Comparison of ENCODE assay signal across 11 cellular contexts in genomic region chr3:188123170-188123920, GRCh38. TPM values are rescaled to one million over a fixed set of nuclear protein-coding genes. Genes with fewer than 3 reads are reported as not detected.
DNase-seq lines count a peak whose midpoint lies in the region; ATAC-seq, FAIRE-seq and TF ChIP-seq lines count a peak whose summit lies in the region.
"Had no signal": no experiment of that assay in that cellular context is flagged by ENCODE, and none has a peak within 500 bp of the region (broad histone marks: within the 10 kb centered on the region; RNA-seq: fewer than 3 reads in every experiment).

No MANE protein-coding gene starts in this region.

- H3K4me3 ChIP-seq in left lung (no peak overlapping the region), kidney (ENCODE audit: low read length in 2 of 2) (no peak overlapping the region)
- H3K4me3 ChIP-seq: dorsolateral prefrontal cortex had no signal

- DNase-seq in AML-193 (lab: John Stamatoyannopoulos, UW) (peak; percentile 82 to 83), SKM-1 (lab: John Stamatoyannopoulos, UW; ENCODE audit: unreplicated experiment) (peak; percentile 51), left lung (no peak), ecto neural progenitor cell (ENCODE audit: low spot score) (no peak), activated gamma-delta T cell (lab: John Stamatoyannopoulos, UW) (no peak), kidney (no peak)
- DNase-seq: CD4-positive, alpha-beta memory T cell; dorsolateral prefrontal cortex; NCI-H1436 treated with DMSO at 0.1 percent for 48 hours had no signal

- TF ChIP-seq CTCF in left lung (IDR thresholded peaks at IDR 0.05) (no peak), kidney (IDR thresholded peaks at IDR 0.05; ENCODE audit: borderline replicate concordance, extremely low read depth, insufficient read depth) (no peak)

- H3K9me3 ChIP-seq in left lung = no peaks in the 10 kb centered on the region
- H3K9me3 ChIP-seq in kidney (ENCODE audit: control insufficient read depth in 1 of 2, low read length in 2 of 2) = no peaks in the 10 kb centered on the region

- H3K27ac ChIP-seq in left lung (peak overlapping the region in 1 of 2 donors; percentile 83), kidney (ENCODE audit: low read depth in 2 of 2, low read length in 2 of 2) (no peak overlapping the region)
- H3K27ac ChIP-seq: dorsolateral prefrontal cortex had no signal

- peaks cover 0 to 25% of the 10 kb centered on the region in 2 donors for H3K4me1 ChIP-seq in left lung
- H3K4me1 ChIP-seq in kidney (ENCODE audit: control insufficient read depth in 1 of 2, insufficient read depth in 1 of 2, low read depth in 1 of 2, low read length in 2 of 2) = no peaks in the 10 kb centered on the region

- FAIRE-seq in kidney (lab: Jason Lieb, UNC) = no peak

- H3K27me3 ChIP-seq in left lung = no peaks in the 10 kb centered on the region

- intact Hi-C loops in left lung (cut with DNase I) (no loop called here), kidney (cut with DNase I) (no loop called here)

- no peak overlapping the region for H3K9ac ChIP-seq in kidney (ENCODE audit: low read length in 2 of 2)

- peak; percentile 52 for ATAC-seq in HG03342 (IDR thresholded peaks at IDR 0.05; ENCODE audit: unreplicated experiment)
- peak; percentile 26 for ATAC-seq in left lung
- ATAC-seq in GM19397 (IDR thresholded peaks at IDR 0.05; ENCODE audit: unreplicated experiment) = no peak

- no peaks in the 10 kb centered on the region for H3K36me3 ChIP-seq in left lung
- H3K36me3 ChIP-seq in kidney (ENCODE audit: control insufficient read depth in 1 of 2, insufficient read depth in 2 of 2, low read length in 2 of 2) = no peaks in the 10 kb centered on the region

RNA-seq across cellular contexts. Expression of gene LPP, which starts 30.6 kb away (rescaled TPM):
- total RNA-seq in left lung (100 to 1,000 TPM; 160 to 220 TPM), kidney (233 TPM)
- polyA plus RNA-seq in kidney (ENCODE audit: insufficient read depth, low read depth, low replicate concordance) = 6.7 TPM

Comparison
In these comparisons a context has a peak if more than half of its experiments do, and no peak if none do; other contexts are left out.
1. DNase-seq: peak in AML-193 (2 of 2) and SKM-1 (single experiment); none in left lung (0 of 2), ecto neural progenitor cell (single experiment), activated gamma-delta T cell (single experiment) and kidney (single experiment).